In genomic region chr3:32463415-32463814, GRCh38 we compare ENCODE assay signal across 6 cellular contexts. TPM values are rescaled to one million over a fixed set of nuclear protein-coding genes. Genes with fewer than 3 reads are reported as not detected.
A peak's percentile ranks its signal among the peaks of the same experiment; 100 is the strongest.
DNase-seq lines count a peak whose midpoint lies in the region; ATAC-seq and TF ChIP-seq lines count a peak whose summit lies in the region.
"Not testable (repeated sequence)": the region's sequence is repeated elsewhere in the genome, so short reads cannot be mapped to it uniquely, and the experiment has no call there.

No MANE protein-coding gene starts in this region.

- not testable (repeated sequence) for ATAC-seq in left lung

- not testable (repeated sequence) for TF ChIP-seq EP300 in esophagus muscularis mucosa (IDR thresholded peaks at IDR 0.05)

- H3K27me3 ChIP-seq in adipocyte (replicated peaks; ENCODE audit: control insufficient read depth, insufficient read depth, low read length); esophagus muscularis mucosa; left lung: not testable (repeated sequence)

- intact Hi-C loops in esophagus muscularis mucosa (cut with DNase I); left lung (cut with DNase I): not testable (repeated sequence)

- DNase-seq in EH (ENCODE audit: low read depth) (peak; percentile 18), NCI-H524 treated with DMSO at 0.1 percent for 48 hours (lab: John Stamatoyannopoulos, UW) (peak; percentile 14), adipocyte (ENCODE audit: low read depth) (peak; percentile 37), esophagus muscularis mucosa (ENCODE audit: extremely low spot score) (peak; percentile 12), retinal pigment epithelial cell (ENCODE audit: low read depth) (peak; percentile 23)
- DNase-seq in left lung = not testable (repeated sequence)

- TF ChIP-seq CTCF in esophagus muscularis mucosa (IDR thresholded peaks at IDR 0.05); left lung (IDR thresholded peaks at IDR 0.05); retinal pigment epithelial cell (conservative IDR thresholded peaks at IDR 0.05; ENCODE audit: low read depth, low read length): not testable (repeated sequence)

- WGBS in esophagus muscularis mucosa = 90% methylated on average over 7 of the region's 7 CpGs

- H3K9me3 ChIP-seq in adipocyte (ENCODE audit: control insufficient read depth, low read length); esophagus muscularis mucosa; left lung: not testable (repeated sequence)

- not testable (repeated sequence) for H3K9ac ChIP-seq in adipocyte (ENCODE audit: low read length)

- not testable (repeated sequence) for H3K36me3 ChIP-seq in adipocyte (ENCODE audit: control insufficient read depth, insufficient read depth, low read length, severe bottlenecking); esophagus muscularis mucosa; left lung

- H3K4me3 ChIP-seq in adipocyte (ENCODE audit: low read length); esophagus muscularis mucosa; left lung; retinal pigment epithelial cell (ENCODE audit: low read length): not testable (repeated sequence)

- TF ChIP-seq POLR2A in esophagus muscularis mucosa (IDR thresholded peaks at IDR 0.05; ENCODE audit: low read depth) = not testable (repeated sequence)

- H3K27ac ChIP-seq in esophagus muscularis mucosa (replicated peaks in 1 of 4) = not testable (repeated sequence)
- H3K27ac ChIP-seq in left lung = peak overlapping the region; percentile 51 to 57

- not testable (repeated sequence) for H3K4me1 ChIP-seq in adipocyte (ENCODE audit: control insufficient read depth, insufficient read depth, low read length)
- peaks cover 4 to 25% (median 11%) of the 10 kb centered on the region in 4 donors for H3K4me1 ChIP-seq in esophagus muscularis mucosa
- peaks cover 0 to 60% of the 10 kb centered on the region in 2 donors for H3K4me1 ChIP-seq in left lung

RNA-seq across cellular contexts. Expression of gene CMTM6, which starts 39.2 kb away (rescaled TPM):
- total RNA-seq in esophagus muscularis mucosa = 10 to 100 TPM; 40.3 to 60.6 (median 51.5) TPM
- 10 to 100 TPM; 67.9 to 83.8 TPM for total RNA-seq in left lung
